ENCODE assay signal across 17 cellular contexts in genomic region chr2:183536714-183537113, GRCh38.
DNase-seq lines count a peak whose midpoint lies in the region; ATAC-seq and TF ChIP-seq lines count a peak whose summit lies in the region.
"Had no signal": no experiment of that assay in that cellular context is flagged by ENCODE, and none has a peak within 500 bp of the region (broad histone marks: within the 10 kb centered on the region; RNA-seq: fewer than 3 reads in every experiment).

No MANE protein-coding gene starts in this region.

- H3K4me3 Mint-ChIP-seq in WTC11 (no peak overlapping the region), endodermal cell (no peak overlapping the region)
- H3K4me3 Mint-ChIP-seq: CD4-positive, alpha-beta memory T cell; HFFc6 had no signal

- no peak overlapping the region for H3K27ac ChIP-seq in endodermal cell (ENCODE audit: low read depth, low read length)

- H3K36me3 Mint-ChIP-seq in WTC11 (no peaks in the 10 kb centered on the region), endodermal cell (ENCODE audit: low read depth) (no peaks in the 10 kb centered on the region)
- H3K36me3 Mint-ChIP-seq: CD4-positive, alpha-beta memory T cell had no signal

- WGBS in endodermal cell (ENCODE audit: insufficient coverage in 1 of 2, insufficient read length in 1 of 2), 2 experiments: 90% methylated on average over 2 of the region's 3 CpGs; no CpG with 5 or more reads in 1 of the 2 experiments

- ATAC-seq in WTC11 (peak; percentile 59), GM21786 (IDR thresholded peaks at IDR 0.05; ENCODE audit: unreplicated experiment) (no peak)

- H3K9ac ChIP-seq in endodermal cell (ENCODE audit: extremely low read depth, low read length, poor library complexity, severe bottlenecking): no peak overlapping the region

- CTCF ChIA-PET in WTC11 (lab: Charles Lee): interaction anchor here (0.7 kb wide), 2 partner anchors 41 to 362 kb away, joined by 3 read pairs; no protein-coding TSS in a partner anchor

- POLR2A ChIA-PET in WTC11 (lab: Charles Lee): no interaction called here

- H3K9me3 ChIP-seq in endodermal cell (ENCODE audit: control insufficient read depth, low read length): no peaks in the 10 kb centered on the region
- H3K9me3 ChIP-seq: HAP-1 had no signal

- no peaks in the 10 kb centered on the region for H3K36me3 ChIP-seq in H7 (replicated peaks; ENCODE audit: control insufficient read depth, insufficient read depth, low read length)
- H3K36me3 ChIP-seq in endodermal cell (ENCODE audit: control insufficient read depth, insufficient read depth, low read length): no peaks in the 10 kb centered on the region
- H3K36me3 ChIP-seq: HAP-1 had no signal

- H3K9me3 Mint-ChIP-seq in WTC11: peaks cover under 1% of the 10 kb centered on the region; the same call in 1 of the 2 replicates
- H3K9me3 Mint-ChIP-seq in endodermal cell: no peaks in the 10 kb centered on the region

- TF ChIP-seq CTCF in WTC11 (IDR thresholded peaks at IDR 0.05) (no peak), endodermal cell (conservative IDR thresholded peaks at IDR 0.05) (peak; percentile 52)

- H3K27me3 ChIP-seq in H7 (ENCODE audit: control insufficient read depth, insufficient read depth, low read length) (no peaks in the 10 kb centered on the region), endodermal cell (ENCODE audit: control insufficient read depth, insufficient read depth, low read length, poor library complexity, severe bottlenecking) (no peaks in the 10 kb centered on the region)

- H3K27me3 Mint-ChIP-seq in WTC11 (ENCODE audit: low read depth): no peaks in the 10 kb centered on the region
- H3K27me3 Mint-ChIP-seq in endodermal cell (ENCODE audit: insufficient read depth): no peaks in the 10 kb centered on the region
- H3K27me3 Mint-ChIP-seq: CD4-positive, alpha-beta memory T cell had no signal

- H3K4me3 ChIP-seq in H7 (ENCODE audit: insufficient read depth, low read depth, low read length) (no peak overlapping the region), endodermal cell (ENCODE audit: low read length) (no peak overlapping the region)
- H3K4me3 ChIP-seq: HAP-1 had no signal

- H3K4me1 ChIP-seq in endodermal cell (ENCODE audit: control insufficient read depth, insufficient read depth, low read length): no peaks in the 10 kb centered on the region

- H3K27ac Mint-ChIP-seq in WTC11 (no peak overlapping the region), endodermal cell (no peak overlapping the region)
- H3K27ac Mint-ChIP-seq: CD4-positive, alpha-beta memory T cell; HFFc6 had no signal

- H3K4me1 Mint-ChIP-seq in WTC11 (peaks cover 59% of the 10 kb centered on the region), endodermal cell (peaks cover 9% of the 10 kb centered on the region)
- H3K4me1 Mint-ChIP-seq: CD4-positive, alpha-beta memory T cell had no signal

- DNase-seq in H7 (peak; percentile 44), WTC11 (ENCODE audit: low spot score) (no peak), endodermal cell (no peak), iPS-NIHi7 (ENCODE audit: extremely low spot score) (peak; percentile 20), NCI-H526 (lab: John Stamatoyannopoulos, UW) (no peak), mucosa of gallbladder (ENCODE audit: low spot score) (no peak)
- DNase-seq in stimulated activated CD4-positive, alpha-beta T cell treated with anti-CD3 and anti-CD28 coated beads, Interleukin-4, amount 100 ng/mL, for 1 hour: no peak
- DNase-seq: C1 segment of cervical spinal cord; Calu3; CD4-positive, alpha-beta memory T cell; COR-L47; DMS53; DMS79 treated with DMSO at 0.1 percent for 48 hours; GOT3; HFFc6 had no signal

TF ChIP-seq in WTC11, 78 proteins besides CTCF, POLR2A, EP300 and RAD21:
- TF ChIP-seq ZNF263 (CRISPR knock-in tag; IDR thresholded peaks at IDR 0.05; ENCODE audit: low read depth) (no peak), GRHL2 (CRISPR knock-in tag; IDR thresholded peaks at IDR 0.05; ENCODE audit: insufficient replicate concordance, severe bottlenecking) (no peak), NR1H2 (CRISPR knock-in tag; IDR thresholded peaks at IDR 0.05) (no peak), ATF3 (CRISPR knock-in tag; conservative IDR thresholded peaks at IDR 0.05) (no peak), ZBTB43 (CRISPR knock-in tag; IDR thresholded peaks at IDR 0.05) (no peak)
TF ChIP-seq in WTC11: peak in this region for 0.

Comparison
In these comparisons a context has a peak if more than half of its experiments do, and no peak if none do; other contexts are left out.
1. DNase-seq: peak in H7 (single experiment) and iPS-NIHi7 (single experiment); none in WTC11 (single experiment), endodermal cell (single experiment), NCI-H526 (0 of 2), stimulated activated CD4-positive, alpha-beta T cell treated with anti-CD3 and anti-CD28 coated beads, Interleukin-4, amount 100 ng/mL, for 1 hour (single experiment) and mucosa of gallbladder (single experiment).